Comparison of ENCODE assay signal across 8 cellular contexts in genomic region chr12:32679091-32679909, GRCh38. TPM values are rescaled to one million over a fixed set of nuclear protein-coding genes. Genes with fewer than 3 reads are reported as not detected.
DNase-seq lines count a peak whose midpoint lies in the region; ATAC-seq and TF ChIP-seq lines count a peak whose summit lies in the region.

Gene DNM1L (plus strand): TSS chr12:32679301. CDS start chr12:32679364, 63 bp downstream.

- peak within 1 kb of the TSS; percentile 82 to 99 (median 92) for H3K27ac Mint-ChIP-seq in IgD-negative memory B cell

- H3K4me1 Mint-ChIP-seq in IgD-negative memory B cell = peaks cover 30 to 39% (median 38%) of the 10 kb centered on the region in 3 donors

- peaks cover under 1% of the 10 kb centered on the region for H3K36me3 Mint-ChIP-seq in IgD-negative memory B cell

- H3K4me3 ChIP-seq in epithelial cell of esophagus (ENCODE audit: low read length) (peak within 1 kb of the TSS; percentile 92), mucosa of descending colon (peak within 1 kb of the TSS; percentile 87)

- H3K27me3 Mint-ChIP-seq in IgD-negative memory B cell = no peaks in the 10 kb centered on the region

- H3K4me3 Mint-ChIP-seq in IgD-negative memory B cell = peak within 1 kb of the TSS; percentile 91 to 96 (median 94)

- H3K9me3 Mint-ChIP-seq in IgD-negative memory B cell = no peaks in the 10 kb centered on the region

- peaks cover 17% of the 10 kb centered on the region for H3K4me1 ChIP-seq in mucosa of descending colon (ENCODE audit: low read depth)

- ATAC-seq in GM21529 (IDR thresholded peaks at IDR 0.05; ENCODE audit: unreplicated experiment) = peak; percentile 91
- peak; percentile 99 for ATAC-seq in mucosa of descending colon

- no peaks in the 10 kb centered on the region for H3K9me3 ChIP-seq in mucosa of descending colon

- TF ChIP-seq CTCF in epithelial cell of esophagus (IDR thresholded peaks at IDR 0.05; ENCODE audit: insufficient read depth, low read depth, low read length, missing control alignments) = peak; percentile 11
- TF ChIP-seq CTCF in mucosa of descending colon (IDR thresholded peaks at IDR 0.05) = no peak

- intact Hi-C loops in mucosa of descending colon (cut with DNase I, micrococcal nuclease) = loop anchor here (10.0 kb wide), 1 partner anchor 224 kb away; no protein-coding TSS in a partner anchor

- peak; percentile 81 for DNase-seq in DMS 273 treated with DMSO at 0.1 percent for 48 hours (lab: John Stamatoyannopoulos, UW)
- peak; percentile 58 for DNase-seq in OCI-M2 (lab: John Stamatoyannopoulos, UW; ENCODE audit: unreplicated experiment)
- DNase-seq in activated T-cell treated with anti-CD3 and anti-CD28 coated beads for 4 hours = peak; percentile 88
- DNase-seq in epithelial cell of esophagus (ENCODE audit: low read depth) = peak; percentile 98
- peak; percentile 95 to 96 (median 95) for DNase-seq in mucosa of descending colon
- peak; percentile 89 for DNase-seq in stimulated activated CD8-positive, alpha-beta memory T cell treated with anti-CD3 and anti-CD28 coated beads, Interleukin-4, amount 100 ng/mL, for 24 hours (ENCODE audit: low read depth)

- no peaks in the 10 kb centered on the region for H3K36me3 ChIP-seq in mucosa of descending colon (ENCODE audit: low read depth)

RNA-seq across cellular contexts. Expression of gene DNM1L, which starts in this region (rescaled TPM):
- polyA plus RNA-seq in IgD-negative memory B cell = 18.1 TPM
- total RNA-seq in mucosa of descending colon = 10 to 100 TPM; 58.8 to 64.9 (median 62.6) TPM

Comparison
In these comparisons a context has a peak if more than half of its experiments do, and no peak if none do; other contexts are left out.
1. Peak in every context shown above with its lines: DNase-seq, ATAC-seq and H3K4me3 ChIP-seq.